ENCODE assay signal across 1 cellular context in genomic region chr1:230071316-230071715, GRCh38.
TF ChIP-seq lines count a peak whose summit lies in the region.

No MANE protein-coding gene starts in this region.

TF ChIP-seq in K562, 482 proteins besides CTCF, POLR2A, EP300 and RAD21 (continued from another document):
- TF ChIP-seq, protein P1, sequence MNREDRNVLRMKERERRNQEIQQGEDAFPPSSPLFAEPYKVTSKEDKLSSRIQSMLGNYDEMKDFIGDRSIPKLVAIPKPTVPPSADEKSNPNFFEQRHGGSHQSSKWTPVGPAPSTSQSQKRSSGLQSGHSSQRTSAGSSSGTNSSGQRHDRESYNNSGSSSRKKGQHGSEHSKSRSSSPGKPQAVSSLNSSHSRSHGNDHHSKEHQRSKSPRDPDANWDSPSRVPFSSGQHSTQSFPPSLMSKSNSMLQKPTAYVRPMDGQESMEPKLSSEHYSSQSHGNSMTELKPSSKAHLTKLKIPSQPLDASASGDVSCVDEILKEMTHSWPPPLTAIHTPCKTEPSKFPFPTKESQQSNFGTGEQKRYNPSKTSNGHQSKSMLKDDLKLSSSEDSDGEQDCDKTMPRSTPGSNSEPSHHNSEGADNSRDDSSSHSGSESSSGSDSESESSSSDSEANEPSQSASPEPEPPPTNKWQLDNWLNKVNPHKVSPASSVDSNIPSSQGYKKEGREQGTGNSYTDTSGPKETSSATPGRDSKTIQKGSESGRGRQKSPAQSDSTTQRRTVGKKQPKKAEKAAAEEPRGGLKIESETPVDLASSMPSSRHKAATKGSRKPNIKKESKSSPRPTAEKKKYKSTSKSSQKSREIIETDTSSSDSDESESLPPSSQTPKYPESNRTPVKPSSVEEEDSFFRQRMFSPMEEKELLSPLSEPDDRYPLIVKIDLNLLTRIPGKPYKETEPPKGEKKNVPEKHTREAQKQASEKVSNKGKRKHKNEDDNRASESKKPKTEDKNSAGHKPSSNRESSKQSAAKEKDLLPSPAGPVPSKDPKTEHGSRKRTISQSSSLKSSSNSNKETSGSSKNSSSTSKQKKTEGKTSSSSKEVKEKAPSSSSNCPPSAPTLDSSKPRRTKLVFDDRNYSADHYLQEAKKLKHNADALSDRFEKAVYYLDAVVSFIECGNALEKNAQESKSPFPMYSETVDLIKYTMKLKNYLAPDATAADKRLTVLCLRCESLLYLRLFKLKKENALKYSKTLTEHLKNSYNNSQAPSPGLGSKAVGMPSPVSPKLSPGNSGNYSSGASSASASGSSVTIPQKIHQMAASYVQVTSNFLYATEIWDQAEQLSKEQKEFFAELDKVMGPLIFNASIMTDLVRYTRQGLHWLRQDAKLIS (CRISPR knock-in tag; IDR thresholded peaks at IDR 0.05): no peak
